Comparison of ENCODE assay signal across 8 cellular contexts in the genomic region with DNA sequence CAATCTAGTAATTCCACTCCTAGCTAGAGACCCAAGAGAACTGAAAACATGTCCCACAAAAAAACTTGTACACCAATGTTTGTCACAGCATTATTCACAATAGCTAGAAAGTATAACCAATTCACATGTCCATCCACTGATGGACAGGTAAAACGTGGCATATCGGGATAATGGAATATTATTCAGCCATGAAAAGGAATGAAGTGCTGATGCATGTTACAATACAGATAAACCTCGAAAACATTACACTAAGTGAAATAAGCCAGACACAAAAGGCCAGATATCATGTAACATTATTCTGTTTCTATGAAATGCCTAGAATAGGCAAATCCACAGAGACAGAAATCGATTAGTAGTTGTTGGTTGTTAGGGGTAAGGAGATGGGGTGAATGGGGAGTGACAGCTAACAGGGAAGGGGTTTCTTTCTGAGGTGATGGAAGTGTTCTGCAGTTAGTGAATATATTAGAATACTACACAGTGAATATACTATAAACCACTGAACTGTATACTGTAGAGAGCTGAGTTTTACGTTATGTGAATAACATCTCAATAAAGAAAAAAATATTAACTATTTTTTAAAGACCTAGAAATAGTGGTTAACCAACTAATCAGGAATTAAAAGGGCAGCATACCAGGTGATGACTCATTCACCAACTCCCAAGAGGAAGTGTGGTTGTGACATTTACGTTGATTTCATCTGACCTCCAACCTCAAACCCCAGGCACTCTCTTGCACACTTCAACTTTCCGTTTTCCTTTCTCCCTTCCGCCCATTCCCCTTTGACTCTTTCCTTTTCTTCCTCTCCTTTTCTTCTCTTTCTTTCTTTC. TPM values are rescaled to one million over a fixed set of nuclear protein-coding genes. Genes with fewer than 3 reads are reported as not detected.
DNase-seq lines count a peak whose midpoint lies in the region; ATAC-seq, FAIRE-seq and TF ChIP-seq lines count a peak whose summit lies in the region.

No MANE protein-coding gene starts in this region.

- no peaks in the 10 kb centered on the region for H3K36me3 ChIP-seq in right atrium auricular region
- H3K36me3 ChIP-seq in GM12878 (ENCODE audit: control insufficient read depth in 2 of 2, insufficient read depth in 2 of 2, low read length in 1 of 2), result no peaks in the 10 kb centered on the region

- TF ChIP-seq RAD21 in GM12878 (IDR thresholded peaks at IDR 0.05; ENCODE audit: insufficient read depth, low read depth, low read length), result no peak

- H3K27ac ChIP-seq in right atrium auricular region, result no peak overlapping the region
- H3K27ac ChIP-seq in GM12878 (ENCODE audit: control insufficient read depth, insufficient read depth), result no peak overlapping the region

- TF ChIP-seq CTCF in right atrium auricular region (IDR thresholded peaks at IDR 0.05) (no peak), GM12878 (IDR thresholded peaks at IDR 0.05 in 2 of 3, conservative IDR thresholded peaks at IDR 0.05 in 1 of 3; ENCODE audit: control insufficient read depth in 2 of 3, extremely low read depth in 1 of 3, insufficient read depth in 1 of 3, low read depth in 3 of 3, low read length in 3 of 3) (no peak)

- in situ Hi-C loops in GM12878 (cut with MboI), result no loop called here

- POLR2A ChIA-PET in GM12878 (lab: Charles Lee), result no interaction called here

- CTCF ChIA-PET in GM12878 (lab: Yijun Ruan, JAX), result no interaction called here

- peak; percentile 49 for FAIRE-seq in GM12878 (lab: Jason Lieb, UNC)

- no peak overlapping the region for H3K9ac ChIP-seq in GM12878 (ENCODE audit: control insufficient read depth, insufficient read depth, low read length)

- H4K20me1 ChIP-seq in GM12878 (ENCODE audit: control insufficient read depth, insufficient read depth), result no peaks in the 10 kb centered on the region

- no TSS peak for BruUV-seq in GM12878 (replicated peaks; lab: Mats Ljungman, UMichigan)

- SMC1A ChIA-PET in GM12878 (lab: Charles Lee; ENCODE audit: uncharacterized antibody, unreplicated experiment), result interaction anchor here (0.8 to 1.0 kb wide), 2 partner anchors 88 to 389 kb away, joined by 3 read pairs; no protein-coding TSS in a partner anchor

- H3K4me2 ChIP-seq in GM12878 (ENCODE audit: control insufficient read depth, insufficient read depth), result no peak overlapping the region

- H3K27me3 ChIP-seq in right atrium auricular region (no peaks in the 10 kb centered on the region), GM12878 (replicated peaks in 1 of 2; ENCODE audit: control insufficient read depth in 2 of 2, insufficient read depth in 2 of 2, low read length in 1 of 2) (no peaks in the 10 kb centered on the region)

- peak; percentile 15 to 65 for ATAC-seq in left cardiac atrium
- peak; percentile 73 for ATAC-seq in GM12878
- ATAC-seq in HG03025 (IDR thresholded peaks at IDR 0.05; ENCODE audit: low FRiP score, unreplicated experiment), result no peak

- H3K4me1 ChIP-seq in right atrium auricular region, result no peaks in the 10 kb centered on the region
- peaks cover 19% of the 10 kb centered on the region for H3K4me1 ChIP-seq in GM12878 (ENCODE audit: control insufficient read depth, insufficient read depth, low read length)

- DNase-seq in left cardiac atrium, result no peak
- DNase-seq in right atrium auricular region (ENCODE audit: low spot score), result no peak
- peak; percentile 47 for DNase-seq in HT-29 (ENCODE audit: low spot score)
- peak; percentile 68 for DNase-seq in GM12878 (ENCODE audit: low read depth, low spot score)
- peak; percentile 63 for DNase-seq in smooth muscle cell of the brain vasculature (ENCODE audit: low read depth, low spot score)
- no peak for DNase-seq in COLO668 (lab: John Stamatoyannopoulos, UW; ENCODE audit: unreplicated experiment)
- no peak for DNase-seq in stimulated activated naive CD4-positive, alpha-beta T cell treated with Interleukin-2 at 50 U/mL for 16 hours (lab: John Stamatoyannopoulos, UW)

- RAD21 ChIA-PET in GM12878 (lab: Charles Lee; ENCODE audit: unreplicated experiment), result no interaction called here

- TF ChIP-seq EP300 in GM12878 (IDR thresholded peaks at IDR 0.05; ENCODE audit: borderline replicate concordance in 1 of 2, control insufficient read depth in 1 of 2, low read depth in 2 of 2, low read length in 2 of 2), result peak; percentile 74 to 83; a peak in 3 of 4 replicates

- H2AFZ ChIP-seq in GM12878 (ENCODE audit: control insufficient read depth, low read depth, low read length), result no peak overlapping the region

- intact Hi-C loops in left cardiac atrium (cut with DNase I), result no loop called here
- intact Hi-C loops in GM12878 (cut with micrococcal nuclease; ENCODE audit: unreplicated experiment), result no loop called here

- no peaks in the 10 kb centered on the region for H3K79me2 ChIP-seq in GM12878 (ENCODE audit: control insufficient read depth, insufficient read depth, low read length)

- H3K9me3 ChIP-seq in right atrium auricular region, result no peaks in the 10 kb centered on the region
- H3K9me3 ChIP-seq in GM12878 (replicated peaks; ENCODE audit: control insufficient read depth, insufficient read depth, low read length), result no peaks in the 10 kb centered on the region; the same call in 2 of the 3 replicates

- WGBS in GM12878 (ENCODE audit: insufficient coverage, insufficient replicate concordance, low lambda C conversion rate, missing lambda C conversion rate), result 23% methylated on average over 8 of the region's 8 CpGs

- no peak overlapping the region for H3K4me3 ChIP-seq in right atrium auricular region
- no peak overlapping the region for H3K4me3 ChIP-seq in GM12878

- TF ChIP-seq POLR2A in GM12878 (IDR thresholded peaks at IDR 0.05; ENCODE audit: low read depth, low read length), result no peak

TF ChIP-seq in GM12878, 131 proteins besides CTCF, POLR2A, EP300 and RAD21 (continues in another document):
- TF ChIP-seq NFXL1 (IDR thresholded peaks at IDR 0.05; ENCODE audit: borderline replicate concordance) (no peak), PAX5 (IDR thresholded peaks at IDR 0.05; ENCODE audit: borderline replicate concordance, low read depth, low read length) (peak; percentile 89), NR2C1 (IDR thresholded peaks at IDR 0.05) (peak; percentile 64), ZNF24 (IDR thresholded peaks at IDR 0.05) (no peak), IKZF1 (conservative IDR thresholded peaks at IDR 0.05) (peak; percentile 86), SPI1 (IDR thresholded peaks at IDR 0.05; ENCODE audit: borderline replicate concordance, insufficient read depth, low read depth, low read length) (peak; percentile 88), EED (IDR thresholded peaks at IDR 0.05; ENCODE audit: low read depth) (peak; percentile 84)
- TF ChIP-seq, protein P1, sequence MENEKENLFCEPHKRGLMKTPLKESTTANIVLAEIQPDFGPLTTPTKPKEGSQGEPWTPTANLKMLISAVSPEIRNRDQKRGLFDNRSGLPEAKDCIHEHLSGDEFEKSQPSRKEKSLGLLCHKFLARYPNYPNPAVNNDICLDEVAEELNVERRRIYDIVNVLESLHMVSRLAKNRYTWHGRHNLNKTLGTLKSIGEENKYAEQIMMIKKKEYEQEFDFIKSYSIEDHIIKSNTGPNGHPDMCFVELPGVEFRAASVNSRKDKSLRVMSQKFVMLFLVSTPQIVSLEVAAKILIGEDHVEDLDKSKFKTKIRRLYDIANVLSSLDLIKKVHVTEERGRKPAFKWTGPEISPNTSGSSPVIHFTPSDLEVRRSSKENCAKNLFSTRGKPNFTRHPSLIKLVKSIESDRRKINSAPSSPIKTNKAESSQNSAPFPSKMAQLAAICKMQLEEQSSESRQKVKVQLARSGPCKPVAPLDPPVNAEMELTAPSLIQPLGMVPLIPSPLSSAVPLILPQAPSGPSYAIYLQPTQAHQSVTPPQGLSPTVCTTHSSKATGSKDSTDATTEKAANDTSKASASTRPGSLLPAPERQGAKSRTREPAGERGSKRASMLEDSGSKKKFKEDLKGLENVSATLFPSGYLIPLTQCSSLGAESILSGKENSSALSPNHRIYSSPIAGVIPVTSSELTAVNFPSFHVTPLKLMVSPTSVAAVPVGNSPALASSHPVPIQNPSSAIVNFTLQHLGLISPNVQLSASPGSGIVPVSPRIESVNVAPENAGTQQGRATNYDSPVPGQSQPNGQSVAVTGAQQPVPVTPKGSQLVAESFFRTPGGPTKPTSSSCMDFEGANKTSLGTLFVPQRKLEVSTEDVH (IDR thresholded peaks at IDR 0.05; ENCODE audit: low read depth, partially characterized antibody), result no peak
- TF ChIP-seq, protein P2, sequence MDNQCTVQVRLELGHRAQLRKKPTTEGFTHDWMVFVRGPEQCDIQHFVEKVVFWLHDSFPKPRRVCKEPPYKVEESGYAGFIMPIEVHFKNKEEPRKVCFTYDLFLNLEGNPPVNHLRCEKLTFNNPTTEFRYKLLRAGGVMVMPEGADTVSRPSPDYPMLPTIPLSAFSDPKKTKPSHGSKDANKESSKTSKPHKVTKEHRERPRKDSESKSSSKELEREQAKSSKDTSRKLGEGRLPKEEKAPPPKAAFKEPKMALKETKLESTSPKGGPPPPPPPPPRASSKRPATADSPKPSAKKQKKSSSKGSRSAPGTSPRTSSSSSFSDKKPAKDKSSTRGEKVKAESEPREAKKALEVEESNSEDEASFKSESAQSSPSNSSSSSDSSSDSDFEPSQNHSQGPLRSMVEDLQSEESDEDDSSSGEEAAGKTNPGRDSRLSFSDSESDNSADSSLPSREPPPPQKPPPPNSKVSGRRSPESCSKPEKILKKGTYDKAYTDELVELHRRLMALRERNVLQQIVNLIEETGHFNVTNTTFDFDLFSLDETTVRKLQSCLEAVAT (IDR thresholded peaks at IDR 0.05), result peak; percentile 74; the same call in 1 of the 2 replicates

RNA-seq across cellular contexts. Expression of a gene that starts 48.6 kb away (rescaled TPM):
- total RNA-seq in left cardiac atrium (100 to 1,000 TPM; 115 to 119 TPM), right atrium auricular region (100 to 1,000 TPM in 1 of 2 donors, 10 to 100 TPM in 1; 79.7 to 113 TPM), GM12878 (2014; rRNA removed) (19.9 and 25.0 TPM in 2 replicates), GM12878 (2014; rRNA removed; fragmentation: Illumina TruSeq; extraction: Trizol) (23.1 and 26.0 TPM in 2 replicates), GM12878 (2021) (53.4 and 57.0 TPM in 2 replicates)
- 0.13 and 2.1 TPM in 2 replicates for total RNA-seq in HT-29 (2014; rRNA removed; shearing (Covaris generic))
- total RNA-seq in GM12878 (2013; cell fraction: nucleolus; rRNA removed), result 0.27 and 0.33 TPM in 2 replicates
- 2.3 TPM for polyA plus RNA-seq in GM12878 (2011; ENCODE audit: low read depth)
- polyA plus RNA-seq in GM12878 (2011; rRNA removed) (27.2 and 30.2 TPM in 2 replicates), GM12878 (2014; fragmentation: Illumina TruSeq; extraction: Trizol) (28.7 and 34.1 TPM in 2 replicates), GM12878 (2014; fragmentation: Nextera tagmentation; extraction: Ambion mirVana) (1 to 10 TPM; 2.3 to 2.9 TPM), GM12878 (2014; rRNA removed) (26.2 and 26.5 TPM in 2 replicates), GM12878 (2016; fragmentation: Nextera tagmentation; extraction: Ambion mirVana) (10 to 100 TPM; 19.3 to 20.9 TPM)
- polyA plus RNA-seq in GM12878 (2011; cell fraction: cytosol; rRNA removed), result 30.5 and 31.0 TPM in 2 replicates
- polyA plus RNA-seq in GM12878 (2011; cell fraction: nucleus; rRNA removed), result 24.5 and 33.4 TPM in 2 replicates
- 4.4 and 7.7 TPM in 2 replicates for polyA plus RNA-seq in GM12878 (2012)
- polyA minus RNA-seq in GM12878 (2011; rRNA and poly(A)+ RNA removed), result 29.4 and 43.3 TPM in 2 replicates
- 12.8 and 14.9 TPM in 2 replicates for polyA minus RNA-seq in GM12878 (2011; cell fraction: cytosol; rRNA and poly(A)+ RNA removed)
- polyA minus RNA-seq in GM12878 (2011; cell fraction: nucleus; rRNA and poly(A)+ RNA removed), result 13.3 and 24.4 TPM in 2 replicates

Comparison
In these comparisons a context has a peak if more than half of its experiments do, and no peak if none do; other contexts are left out.
1. DNase-seq: peak in HT-29 (single experiment), GM12878 (single experiment) and smooth muscle cell of the brain vasculature (single experiment); none in left cardiac atrium (single experiment), right atrium auricular region (single experiment), COLO668 (single experiment) and stimulated activated naive CD4-positive, alpha-beta T cell treated with Interleukin-2 at 50 U/mL for 16 hours (single experiment).